24 cellular contexts compared by ENCODE assay signal in genomic region chr11:70100791-70101190, GRCh38. TPM values are rescaled to one million over a fixed set of nuclear protein-coding genes. Genes with fewer than 3 reads are reported as not detected.
A peak's percentile ranks its signal among the peaks of the same experiment; 100 is the strongest.
DNase-seq lines count a peak whose midpoint lies in the region; ATAC-seq and TF ChIP-seq lines count a peak whose summit lies in the region.
"Had no signal": no experiment of that assay in that cellular context is flagged by ENCODE, and none has a peak within 500 bp of the region (broad histone marks: within the 10 kb centered on the region; RNA-seq: fewer than 3 reads in every experiment).

No MANE protein-coding gene starts in this region.

- TF ChIP-seq CTCF in left ventricle myocardium inferior (IDR thresholded peaks at IDR 0.05; ENCODE audit: borderline replicate concordance) (no peak), nephron (IDR thresholded peaks at IDR 0.05; ENCODE audit: unreplicated experiment in 3 of 3) (no peak)

- no peak overlapping the region for H3K4me3 ChIP-seq in left ventricle myocardium inferior
- H3K4me3 ChIP-seq: BLaER1, GM12878 had no signal

- ATAC-seq in left ventricle myocardium superior = no peak
- no peak for ATAC-seq in HG03457 (IDR thresholded peaks at IDR 0.05; ENCODE audit: unreplicated experiment)
- ATAC-seq: GM12878 had no signal

- H3K4me1 ChIP-seq in left ventricle myocardium inferior = peaks cover 25% of the 10 kb centered on the region

- peaks cover 1% of the 10 kb centered on the region for H3K36me3 Mint-ChIP-seq in nephron (ENCODE audit: low read depth)
- H3K36me3 Mint-ChIP-seq: CD14-positive monocyte; CD4-positive, alpha-beta memory T cell; CD4-positive, CD25-positive, alpha-beta regulatory T cell; CD8-positive, alpha-beta memory T cell had no signal

- H3K9me3 Mint-ChIP-seq in nephron = peaks cover 2% of the 10 kb centered on the region
- H3K9me3 Mint-ChIP-seq: CD14-positive monocyte; CD4-positive, alpha-beta memory T cell; CD4-positive, CD25-positive, alpha-beta regulatory T cell; CD8-positive, alpha-beta memory T cell had no signal

- H3K27me3 Mint-ChIP-seq in nephron (ENCODE audit: low read depth) = peaks cover 17% of the 10 kb centered on the region

- DNase-seq in left ventricle myocardium superior (peak; percentile 7), left ventricle myocardium inferior (no peak), SKM-1 treated with dmso at 0.1 percent for 144 hours (lab: John Stamatoyannopoulos, UW; ENCODE audit: unreplicated experiment) (no peak)
- DNase-seq: 8988T; ACHN; BE2C; C1 segment of cervical spinal cord; CD4-positive, alpha-beta memory T cell; CD4-positive, CD25-positive, alpha-beta regulatory T cell; CD8-positive, alpha-beta memory T cell; COR-L47; DMS 273 treated with DMSO at 0.1 percent for 48 hours; DMS153; DMS53; DMS79; DND-41; EL; GDM1 had no signal

- intact Hi-C loops in left ventricle myocardium superior (cut with micrococcal nuclease) (no loop called here), left ventricle myocardium inferior (cut with micrococcal nuclease) (no loop called here)

- no peaks in the 10 kb centered on the region for H3K9me3 ChIP-seq in left ventricle myocardium inferior (replicated peaks)
- H3K9me3 ChIP-seq: BE2C, BLaER1 had no signal

- H3K27ac ChIP-seq in left ventricle myocardium inferior (replicated peaks) = no peak overlapping the region
- H3K27ac ChIP-seq: BLaER1 had no signal

- peak overlapping the region; percentile 75 to 95 (median 88) for H3K27ac Mint-ChIP-seq in nephron
- H3K27ac Mint-ChIP-seq: CD4-positive, CD25-positive, alpha-beta regulatory T cell; CD8-positive, alpha-beta memory T cell had no signal

- H3K4me1 Mint-ChIP-seq in nephron = peaks cover 61% of the 10 kb centered on the region
- H3K4me1 Mint-ChIP-seq: CD14-positive monocyte; CD4-positive, alpha-beta memory T cell; CD4-positive, CD25-positive, alpha-beta regulatory T cell; CD8-positive, alpha-beta memory T cell had no signal

- no peak overlapping the region for H3K4me3 Mint-ChIP-seq in nephron
- H3K4me3 Mint-ChIP-seq: CD4-positive, alpha-beta memory T cell; CD4-positive, CD25-positive, alpha-beta regulatory T cell; CD8-positive, alpha-beta memory T cell had no signal

- H3K27me3 ChIP-seq in left ventricle myocardium inferior (ENCODE audit: low read depth) = no peaks in the 10 kb centered on the region
- H3K27me3 ChIP-seq: BE2C, BLaER1 had no signal

- no peaks in the 10 kb centered on the region for H3K36me3 ChIP-seq in left ventricle myocardium inferior
- H3K36me3 ChIP-seq: BE2C, BLaER1 had no signal

RNA-seq across cellular contexts. Expression of gene ANO1, which starts 22.7 kb away (rescaled TPM):
- total RNA-seq in left ventricle myocardium superior = 6.8 TPM
- 7.7 TPM for total RNA-seq in left ventricle myocardium inferior
- total RNA-seq: CD4-positive, alpha-beta memory T cell; CD4-positive, CD25-positive, alpha-beta regulatory T cell; CD8-positive, alpha-beta memory T cell; G401 had no signal
